ENCODE assay signal across 10 cellular contexts in genomic region chr19:19457691-19458090, GRCh38. TPM values are rescaled to one million over a fixed set of nuclear protein-coding genes. Genes with fewer than 3 reads are reported as not detected.
DNase-seq lines count a peak whose midpoint lies in the region; ATAC-seq and TF ChIP-seq lines count a peak whose summit lies in the region.
"Had no signal": no experiment of that assay in that cellular context is flagged by ENCODE, and none has a peak within 500 bp of the region (broad histone marks: within the 10 kb centered on the region; RNA-seq: fewer than 3 reads in every experiment).

No MANE protein-coding gene starts in this region.

- peak overlapping the region; percentile 98 for H3K27ac Mint-ChIP-seq in activated naive CD8-positive, alpha-beta T cell treated with anti-CD3 and anti-CD28 coated beads, Interleukin-2, amount 10 ng/mL, durations not matched to agents 7 days and 5 days
- H3K27ac Mint-ChIP-seq in naive B cell: peak overlapping the region; percentile 56 to 97 (median 94)

- POLR2A ChIA-PET in activated naive CD8-positive, alpha-beta T cell treated with anti-CD3 and anti-CD28 coated beads, Interleukin-2, amount 10 ng/mL, durations not matched to agents 7 days and 5 days (lab: Charles Lee): interaction anchor here (1.1 to 4.1 kb wide), 3 partner anchors 10 to 52 kb away, joined by 3 to 37 read pairs (median 6); partner anchors contain the start of gene GATAD2A

- peaks cover 10% of the 10 kb centered on the region for H3K36me3 Mint-ChIP-seq in activated naive CD8-positive, alpha-beta T cell treated with anti-CD3 and anti-CD28 coated beads, Interleukin-2, amount 10 ng/mL, durations not matched to agents 7 days and 5 days
- no peaks in the 10 kb centered on the region for H3K36me3 Mint-ChIP-seq in naive B cell

- H3K4me1 Mint-ChIP-seq in activated naive CD8-positive, alpha-beta T cell treated with anti-CD3 and anti-CD28 coated beads, Interleukin-2, amount 10 ng/mL, durations not matched to agents 7 days and 5 days: peaks cover 65% of the 10 kb centered on the region
- H3K4me1 Mint-ChIP-seq in naive B cell: peaks cover 45 to 62% (median 53%) of the 10 kb centered on the region in 3 donors

- H3K36me3 ChIP-seq in cardiac muscle cell (no peaks in the 10 kb centered on the region), aorta (ENCODE audit: control insufficient read depth in 1 of 2, insufficient read depth in 2 of 2, low read length in 1 of 2) (no peaks in the 10 kb centered on the region)

- H3K27me3 ChIP-seq in cardiac muscle cell: no peaks in the 10 kb centered on the region
- H3K27me3 ChIP-seq in aorta (ENCODE audit: control insufficient read depth in 1 of 2, insufficient read depth in 2 of 2, low read length in 1 of 2): no peaks in the 10 kb centered on the region

- peak overlapping the region; percentile 81 for H3K4me3 Mint-ChIP-seq in activated naive CD8-positive, alpha-beta T cell treated with anti-CD3 and anti-CD28 coated beads, Interleukin-2, amount 10 ng/mL, durations not matched to agents 7 days and 5 days
- peak overlapping the region in 1 of 8 donors; percentile 45 for H3K4me3 Mint-ChIP-seq in naive B cell

- 92 to 94% methylated on average over 2 of the region's 2 CpGs for WGBS in aorta, 2 donors

- H3K27ac ChIP-seq in cardiac muscle cell: peak overlapping the region; percentile 63
- H3K27ac ChIP-seq in aorta (ENCODE audit: low read depth in 1 of 2, low read length in 2 of 2): no peak overlapping the region

- intact Hi-C loops in left cardiac atrium (cut with DNase I): no loop called here
- intact Hi-C loops in aorta (cut with DNase I): no loop called here
- intact Hi-C loops in Right ventricle myocardium superior (cut with DNase I): no loop called here

- H3K4me1 ChIP-seq in cardiac muscle cell (ENCODE audit: low read depth) (peaks cover 30% of the 10 kb centered on the region), aorta (ENCODE audit: control insufficient read depth in 1 of 2, insufficient read depth in 2 of 2, low read length in 2 of 2) (peaks cover 0 to 2% of the 10 kb centered on the region in 2 donors)

- no peaks in the 10 kb centered on the region for H3K9me3 Mint-ChIP-seq in activated naive CD8-positive, alpha-beta T cell treated with anti-CD3 and anti-CD28 coated beads, Interleukin-2, amount 10 ng/mL, durations not matched to agents 7 days and 5 days
- no peaks in the 10 kb centered on the region for H3K9me3 Mint-ChIP-seq in naive B cell

- no peak for TF ChIP-seq CTCF in cardiac muscle cell (IDR thresholded peaks at IDR 0.05; ENCODE audit: low read depth, low read length)

- no peak for DNase-seq in cardiac muscle cell (ENCODE audit: low read depth in 1 of 2, low spot score in 1 of 2)
- no peak for DNase-seq in left cardiac atrium
- no peak for DNase-seq in activated naive CD8-positive, alpha-beta T cell treated with anti-CD3 and anti-CD28 coated beads, Interleukin-2, amount 10 ng/mL, durations not matched to agents 7 days and 5 days
- no peak for DNase-seq in naive B cell
- DNase-seq in aorta: peak; percentile 32 to 43
- DNase-seq in DMS53 treated with DMSO at 0.1 percent for 48 hours (lab: John Stamatoyannopoulos, UW; ENCODE audit: unreplicated experiment): no peak
- DNase-seq in Right ventricle myocardium superior: no peak
- DNase-seq: central memory CD4-positive, alpha-beta T cell; GM23248 had no signal

- H3K9me3 ChIP-seq in cardiac muscle cell (ENCODE audit: low read depth) (no peaks in the 10 kb centered on the region), aorta (ENCODE audit: control insufficient read depth, low read length) (no peaks in the 10 kb centered on the region)

- H3K27me3 Mint-ChIP-seq in activated naive CD8-positive, alpha-beta T cell treated with anti-CD3 and anti-CD28 coated beads, Interleukin-2, amount 10 ng/mL, durations not matched to agents 7 days and 5 days: no peaks in the 10 kb centered on the region
- H3K27me3 Mint-ChIP-seq in naive B cell: no peaks in the 10 kb centered on the region

- H3K4me3 ChIP-seq in cardiac muscle cell (no peak overlapping the region), aorta (ENCODE audit: low read length in 2 of 2) (no peak overlapping the region)
- H3K4me3 ChIP-seq: GM23248 had no signal

- no peak for ATAC-seq in left cardiac atrium
- no peak for ATAC-seq in activated naive CD8-positive, alpha-beta T cell treated with anti-CD3 and anti-CD28 coated beads, Interleukin-2, amount 10 ng/mL, durations not matched to agents 7 days and 5 days (ENCODE audit: low read depth)
- ATAC-seq in naive B cell (ENCODE audit: low read depth in 2 of 2): no peak
- ATAC-seq in aorta (ENCODE audit: low FRiP score): no peak
- ATAC-seq in Right ventricle myocardium superior (ENCODE audit: poor library complexity): no peak
- ATAC-seq in GM21529 (IDR thresholded peaks at IDR 0.05; ENCODE audit: unreplicated experiment): no peak

RNA-seq across cellular contexts. Expression of gene GATAD2A, which starts 52.2 kb away (rescaled TPM):
- total RNA-seq in cardiac muscle cell: 72.9 and 98.3 TPM in 2 replicates
- 32.3 and 39.4 TPM in 2 replicates for polyA plus RNA-seq in cardiac muscle cell
- 10 to 100 TPM; 34.2 to 62.3 TPM for total RNA-seq in left cardiac atrium
- total RNA-seq in activated naive CD8-positive, alpha-beta T cell treated with anti-CD3 and anti-CD28 coated beads, Interleukin-2, amount 10 ng/mL, durations not matched to agents 7 days and 5 days: 100 to 1,000 TPM; 152 to 153 TPM
- polyA plus RNA-seq in naive B cell (ENCODE audit: low read depth in 6 of 6): 10 to 100 TPM in 3 of 6 donors, 1 to 10 TPM in 3; 2.2 to 19.2 (median 10.6) TPM
- 10 to 100 TPM; 78.6 to 86.7 TPM for total RNA-seq in aorta
- polyA plus RNA-seq in aorta: 10 to 100 TPM; 17.9 to 22.7 TPM
- total RNA-seq in Right ventricle myocardium superior: 24.3 TPM

RNA-seq across cellular contexts. Expression of gene TSSK6, which starts 57.7 kb away (rescaled TPM):
- total RNA-seq in cardiac muscle cell (4.1 and 11.9 TPM in 2 replicates), left cardiac atrium (under 1 TPM; 0.50 to 0.88 TPM), aorta (1 to 10 TPM in 1 of 2 donors, under 1 TPM in 1; 0.84 to 1.2 TPM), Right ventricle myocardium superior (0.67 TPM)
- polyA plus RNA-seq in cardiac muscle cell (0.60 and 1.5 TPM in 2 replicates), naive B cell (ENCODE audit: low read depth in 6 of 6) (1 to 10 TPM; 1.1 to 4.3 (median 2.3) TPM), aorta (1 to 10 TPM in 1 of 2 donors, under 1 TPM in 1; 0.50 to 1.3 TPM)
- 1 to 10 TPM; 5.8 to 6.5 TPM for total RNA-seq in activated naive CD8-positive, alpha-beta T cell treated with anti-CD3 and anti-CD28 coated beads, Interleukin-2, amount 10 ng/mL, durations not matched to agents 7 days and 5 days

RNA-seq across cellular contexts. Expression of gene NDUFA13, which starts 58.3 kb away (rescaled TPM):
- 119 and 172 TPM in 2 replicates for total RNA-seq in cardiac muscle cell
- polyA plus RNA-seq in cardiac muscle cell: 806 and 843 TPM in 2 replicates
- 100 to 1,000 TPM; 850 to 852 TPM for total RNA-seq in left cardiac atrium
- 100 to 1,000 TPM; 306 to 336 TPM for total RNA-seq in activated naive CD8-positive, alpha-beta T cell treated with anti-CD3 and anti-CD28 coated beads, Interleukin-2, amount 10 ng/mL, durations not matched to agents 7 days and 5 days
- polyA plus RNA-seq in naive B cell (ENCODE audit: low read depth in 6 of 6): 100 to 1,000 TPM; 226 to 324 (median 271) TPM
- total RNA-seq in aorta: 100 to 1,000 TPM; 183 to 208 TPM
- polyA plus RNA-seq in aorta: 100 to 1,000 TPM; 249 to 307 TPM
- total RNA-seq in Right ventricle myocardium superior: 1,367 TPM

Comparison
In these comparisons a context has a peak if more than half of its experiments do, and no peak if none do; other contexts are left out.
1. DNase-seq: peak in aorta (2 of 2); none in cardiac muscle cell (0 of 2), left cardiac atrium (single experiment), activated naive CD8-positive, alpha-beta T cell treated with anti-CD3 and anti-CD28 coated beads, Interleukin-2, amount 10 ng/mL, durations not matched to agents 7 days and 5 days (single experiment), naive B cell (single experiment), DMS53 treated with DMSO at 0.1 percent for 48 hours (single experiment) and Right ventricle myocardium superior (single experiment).